ENCODE assay signal across 8 cellular contexts in genomic region chr5:173056783-173057061, GRCh38. TPM values are rescaled to one million over a fixed set of nuclear protein-coding genes. Genes with fewer than 3 reads are reported as not detected.
DNase-seq lines count a peak whose midpoint lies in the region; ATAC-seq and TF ChIP-seq lines count a peak whose summit lies in the region.

No MANE protein-coding gene starts in this region.

- H4K20me1 ChIP-seq in Loucy (ENCODE audit: insufficient read depth, low read length, poor library complexity, severe bottlenecking): peaks cover 8% of the 10 kb centered on the region

- peak overlapping the region; percentile 82 for H3K4me3 ChIP-seq in Loucy (ENCODE audit: low read length, poor library complexity, severe bottlenecking)
- peak overlapping the region; percentile 94 for H3K4me3 ChIP-seq in iPS-18c (ENCODE audit: insufficient read depth, low read depth, low read length)

- peak overlapping the region; percentile 77 for H2AFZ ChIP-seq in Loucy (ENCODE audit: low read length)

- peak; percentile 22 for ATAC-seq in GM21786 (IDR thresholded peaks at IDR 0.05; ENCODE audit: unreplicated experiment)

- peaks cover 3% of the 10 kb centered on the region for H3K36me3 Mint-ChIP-seq in activated naive CD8-positive, alpha-beta T cell treated with anti-CD3 and anti-CD28 coated beads for 36 hours

- H3K27me3 Mint-ChIP-seq in activated naive CD8-positive, alpha-beta T cell treated with anti-CD3 and anti-CD28 coated beads for 36 hours: no peaks in the 10 kb centered on the region

- peak; percentile 62 for DNase-seq in NCI-H2171 (lab: John Stamatoyannopoulos, UW)
- no peak for DNase-seq in NCI-H2171 treated with DMSO at 0.1 percent for 48 hours (lab: John Stamatoyannopoulos, UW)
- no peak for DNase-seq in activated naive CD8-positive, alpha-beta T cell treated with anti-CD3 and anti-CD28 coated beads for 36 hours
- DNase-seq in stimulated activated CD4-positive, alpha-beta T cell treated with anti-CD3 and anti-CD28 coated beads, TNF-alpha, amount 100 ng/mL, for 48 hours (ENCODE audit: low read depth in 3 of 3): peak in 2 of 3 donors; percentile 58 to 84
- DNase-seq in midbrain (lab: John Stamatoyannopoulos, UW): no peak

- no peaks in the 10 kb centered on the region for H3F3A ChIP-seq in Loucy (ENCODE audit: low read depth)

- H3K9me3 ChIP-seq in Loucy (ENCODE audit: insufficient read depth, low read depth, low read length): no peaks in the 10 kb centered on the region
- H3K9me3 ChIP-seq in iPS-18c (ENCODE audit: control insufficient read depth, insufficient read depth, low read length): no peaks in the 10 kb centered on the region

- peak overlapping the region; percentile 95 for H3K4me3 Mint-ChIP-seq in activated naive CD8-positive, alpha-beta T cell treated with anti-CD3 and anti-CD28 coated beads for 36 hours

- no peaks in the 10 kb centered on the region for H3K9me3 Mint-ChIP-seq in activated naive CD8-positive, alpha-beta T cell treated with anti-CD3 and anti-CD28 coated beads for 36 hours

- peaks cover 43% of the 10 kb centered on the region for H3K4me1 Mint-ChIP-seq in activated naive CD8-positive, alpha-beta T cell treated with anti-CD3 and anti-CD28 coated beads for 36 hours

- 0 out of 2 replicates have a peak, but pooled peaks cover 13% of the 10 kb centered on the region for H3K79me2 ChIP-seq in Loucy (ENCODE audit: insufficient read depth, low read length)

- H3K4me1 ChIP-seq in Loucy (ENCODE audit: insufficient read depth, low read length, poor library complexity, severe bottlenecking): peaks cover 5% of the 10 kb centered on the region

- H3K9me2 ChIP-seq in Loucy (replicated peaks; ENCODE audit: low read depth, low read length): no peaks in the 10 kb centered on the region

- H3K4me2 ChIP-seq in Loucy (ENCODE audit: low read depth, low read length, poor library complexity, severe bottlenecking): peak overlapping the region; percentile 27

- H3K9ac ChIP-seq in Loucy (ENCODE audit: low read depth, low read length, poor library complexity, severe bottlenecking): peak overlapping the region; percentile 59

- H3K27me3 ChIP-seq in Loucy (ENCODE audit: insufficient read depth, low read length, poor library complexity, severe bottlenecking): no peaks in the 10 kb centered on the region

- H3K36me3 ChIP-seq in Loucy (ENCODE audit: insufficient read depth, low read length): no peaks in the 10 kb centered on the region

- no peak for TF ChIP-seq CTCF in Loucy (conservative IDR thresholded peaks at IDR 0.05; ENCODE audit: low read length)

- H3K27ac Mint-ChIP-seq in activated naive CD8-positive, alpha-beta T cell treated with anti-CD3 and anti-CD28 coated beads for 36 hours: peak overlapping the region; percentile 95

RNA-seq across cellular contexts. Expression of gene CREBRF, which starts 0.6 kb away (rescaled TPM):
- total RNA-seq in activated naive CD8-positive, alpha-beta T cell treated with anti-CD3 and anti-CD28 coated beads for 36 hours: 1 to 10 TPM; 8.6 to 8.8 TPM

Comparison
In these comparisons a context has a peak if more than half of its experiments do, and no peak if none do; other contexts are left out.
1. DNase-seq: peak in NCI-H2171 (single experiment) and stimulated activated CD4-positive, alpha-beta T cell treated with anti-CD3 and anti-CD28 coated beads, TNF-alpha, amount 100 ng/mL, for 48 hours (2 of 3); none in NCI-H2171 treated with DMSO at 0.1 percent for 48 hours (single experiment), activated naive CD8-positive, alpha-beta T cell treated with anti-CD3 and anti-CD28 coated beads for 36 hours (single experiment) and midbrain (single experiment).